In genomic region chr12:9327307-9327706, GRCh38 we compare ENCODE assay signal across 1 cellular context.
TF ChIP-seq lines count a peak whose summit lies in the region.

No MANE protein-coding gene starts in this region.

TF ChIP-seq in GM23338, 12 proteins besides CTCF, POLR2A, EP300 and RAD21 (continued from another document):
- no peak for TF ChIP-seq ZNF462 (CRISPR knock-in tag; IDR thresholded peaks at IDR 0.05)
- TF ChIP-seq CREB1 (CRISPR knock-in tag; IDR thresholded peaks at IDR 0.05; ENCODE audit: low read depth): no peak
- TF ChIP-seq NANOG (IDR thresholded peaks at IDR 0.05; ENCODE audit: borderline replicate concordance): no peak
- no peak for TF ChIP-seq STAT1 (IDR thresholded peaks at IDR 0.05; ENCODE audit: unreplicated experiment)
- no peak for TF ChIP-seq POLR2AphosphoS5 (IDR thresholded peaks at IDR 0.05; ENCODE audit: low read depth)
- no peak for TF ChIP-seq REST (IDR thresholded peaks at IDR 0.05; ENCODE audit: unreplicated experiment)
